In the genomic region with DNA sequence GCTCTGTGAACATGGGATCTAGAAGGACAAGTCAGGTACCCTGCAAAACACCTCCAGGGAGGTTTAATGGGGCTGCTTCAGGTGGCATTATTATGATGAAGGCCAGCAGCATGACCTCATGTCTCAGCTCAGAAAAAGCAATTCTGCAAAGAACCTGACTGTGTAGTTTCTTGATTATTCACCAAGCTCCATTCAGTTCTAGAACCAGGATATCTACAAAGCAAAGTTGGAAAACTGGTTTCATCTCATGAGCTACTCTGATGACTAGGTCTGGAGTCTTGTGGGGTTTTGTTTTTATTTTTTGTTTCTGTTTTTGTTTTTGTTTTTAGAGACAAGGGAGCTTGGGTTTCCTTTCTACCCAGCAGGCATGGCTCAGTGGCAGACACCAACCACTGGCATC, we compare ENCODE assay signal across 15 cellular contexts. TPM values are rescaled to one million over a fixed set of nuclear protein-coding genes. Genes with fewer than 3 reads are reported as not detected.
DNase-seq lines count a peak whose midpoint lies in the region; ATAC-seq and TF ChIP-seq lines count a peak whose summit lies in the region.
"Had no signal": no experiment of that assay in that cellular context is flagged by ENCODE, and none has a peak within 500 bp of the region (broad histone marks: within the 10 kb centered on the region; RNA-seq: fewer than 3 reads in every experiment).

No MANE protein-coding gene starts in this region.

- peak overlapping the region; percentile 26 for H3K27ac Mint-ChIP-seq in activated CD8-positive, alpha-beta memory T cell treated with anti-CD3 and anti-CD28 coated beads, Interleukin-2, amount 10 ng/mL, durations not matched to agents 7 days and 5 days
- H3K27ac Mint-ChIP-seq in stimulated activated effector memory CD8-positive, alpha-beta T cell treated with anti-CD3 and anti-CD28 coated beads, Interleukin-12 subunit alpha, Interleukin-12 subunit beta, amount 100 ng/mL, for 72 hours, result no peak overlapping the region
- no peak overlapping the region for H3K27ac Mint-ChIP-seq in CD8-positive, alpha-beta T cell
- H3K27ac Mint-ChIP-seq in neural progenitor cell, result no peak overlapping the region
- H3K27ac Mint-ChIP-seq: B cell, HFFc6 had no signal

- TF ChIP-seq CTCF in Loucy (conservative IDR thresholded peaks at IDR 0.05; ENCODE audit: low read length) (no peak), neural progenitor cell (IDR thresholded peaks at IDR 0.05) (no peak)
- no peak for TF ChIP-seq CTCF in CD8-positive, alpha-beta T cell (IDR thresholded peaks at IDR 0.05)

- H3K4me1 ChIP-seq in Loucy (ENCODE audit: insufficient read depth, low read length, poor library complexity, severe bottlenecking) (peaks cover 6% of the 10 kb centered on the region), esophagus (ENCODE audit: control insufficient read depth in 2 of 2, insufficient read depth in 2 of 2, low read length in 1 of 2) (peaks cover 4 to 10% of the 10 kb centered on the region in 2 donors), neural progenitor cell (peaks cover 4% of the 10 kb centered on the region)
- H3K4me1 ChIP-seq in CD8-positive, alpha-beta T cell (ENCODE audit: insufficient read depth, low read length), result no peaks in the 10 kb centered on the region

- H3K27ac ChIP-seq in esophagus (ENCODE audit: low read depth in 2 of 2, low read length in 1 of 2), result peak overlapping the region; percentile 69 to 85
- no peak overlapping the region for H3K27ac ChIP-seq in CD8-positive, alpha-beta T cell (ENCODE audit: low read depth, low read length)
- H3K27ac ChIP-seq in neural progenitor cell, result no peak overlapping the region
- H3K27ac ChIP-seq: RWPE1 had no signal

- H3K79me2 ChIP-seq in Loucy (ENCODE audit: insufficient read depth, low read length) (no peaks in the 10 kb centered on the region), neural progenitor cell (ENCODE audit: low read depth) (no peaks in the 10 kb centered on the region)

- no peaks in the 10 kb centered on the region for H3K36me3 Mint-ChIP-seq in activated CD8-positive, alpha-beta memory T cell treated with anti-CD3 and anti-CD28 coated beads, Interleukin-2, amount 10 ng/mL, durations not matched to agents 7 days and 5 days
- H3K36me3 Mint-ChIP-seq in stimulated activated effector memory CD8-positive, alpha-beta T cell treated with anti-CD3 and anti-CD28 coated beads, Interleukin-12 subunit alpha, Interleukin-12 subunit beta, amount 100 ng/mL, for 72 hours, result no peaks in the 10 kb centered on the region
- no peaks in the 10 kb centered on the region for H3K36me3 Mint-ChIP-seq in CD8-positive, alpha-beta T cell
- no peaks in the 10 kb centered on the region for H3K36me3 Mint-ChIP-seq in neural progenitor cell

- H3K27me3 ChIP-seq in Loucy (ENCODE audit: insufficient read depth, low read length, poor library complexity, severe bottlenecking) (no peaks in the 10 kb centered on the region), esophagus (ENCODE audit: control insufficient read depth in 1 of 2, insufficient read depth in 2 of 2, low read length in 2 of 2) (no peaks in the 10 kb centered on the region), neural progenitor cell (no peaks in the 10 kb centered on the region)
- H3K27me3 ChIP-seq in CD8-positive, alpha-beta T cell (ENCODE audit: insufficient read depth, low read length), result no peaks in the 10 kb centered on the region

- intact Hi-C loops in CD8-positive, alpha-beta T cell (cut with DNase I, micrococcal nuclease), result no loop called here

- CTCF ChIA-PET in activated CD8-positive, alpha-beta memory T cell treated with anti-CD3 and anti-CD28 coated beads, Interleukin-2, amount 10 ng/mL, durations not matched to agents 7 days and 5 days (lab: Charles Lee), result interaction anchor here (0.6 to 2.0 kb wide), 13 partner anchors 11 to 520 kb away, joined by 3 to 8 read pairs (median 4); partner anchors contain the start of gene CEP95
- CTCF ChIA-PET in CD8-positive, alpha-beta T cell (lab: Charles Lee), result interaction anchor here (0.7 to 1.5 kb wide), 6 partner anchors 11 to 166 kb away, joined by 3 to 5 read pairs (median 4); no protein-coding TSS in a partner anchor

- H3K4me3 Mint-ChIP-seq in activated CD8-positive, alpha-beta memory T cell treated with anti-CD3 and anti-CD28 coated beads, Interleukin-2, amount 10 ng/mL, durations not matched to agents 7 days and 5 days, result no peak overlapping the region
- H3K4me3 Mint-ChIP-seq in stimulated activated effector memory CD8-positive, alpha-beta T cell treated with anti-CD3 and anti-CD28 coated beads, Interleukin-12 subunit alpha, Interleukin-12 subunit beta, amount 100 ng/mL, for 72 hours, result no peak overlapping the region
- no peak overlapping the region for H3K4me3 Mint-ChIP-seq in CD8-positive, alpha-beta T cell
- no peak overlapping the region for H3K4me3 Mint-ChIP-seq in neural progenitor cell
- H3K4me3 Mint-ChIP-seq: B cell, HFFc6 had no signal

- H3K9ac ChIP-seq in Loucy (ENCODE audit: low read depth, low read length, poor library complexity, severe bottlenecking) (peak overlapping the region; percentile 17), neural progenitor cell (no peak overlapping the region)

- H3K27me3 Mint-ChIP-seq in activated CD8-positive, alpha-beta memory T cell treated with anti-CD3 and anti-CD28 coated beads, Interleukin-2, amount 10 ng/mL, durations not matched to agents 7 days and 5 days, result peaks cover 9% of the 10 kb centered on the region
- H3K27me3 Mint-ChIP-seq in CD8-positive, alpha-beta T cell (ENCODE audit: low read depth), result no peaks in the 10 kb centered on the region
- H3K27me3 Mint-ChIP-seq in neural progenitor cell (ENCODE audit: insufficient read depth, low read depth), result no peaks in the 10 kb centered on the region
- H3K27me3 Mint-ChIP-seq: B cell; CD4-positive, alpha-beta memory T cell had no signal

- ATAC-seq in activated CD8-positive, alpha-beta memory T cell treated with anti-CD3 and anti-CD28 coated beads, Interleukin-2, amount 10 ng/mL, durations not matched to agents 7 days and 5 days, result peak; percentile 43
- peak; percentile 25 for ATAC-seq in stimulated activated effector memory CD8-positive, alpha-beta T cell treated with anti-CD3 and anti-CD28 coated beads, Interleukin-12 subunit alpha, Interleukin-12 subunit beta, amount 100 ng/mL, for 72 hours
- no peak for ATAC-seq in CD8-positive, alpha-beta T cell

- H3K9me3 ChIP-seq in Loucy (ENCODE audit: insufficient read depth, low read depth, low read length) (no peaks in the 10 kb centered on the region), esophagus (ENCODE audit: control insufficient read depth in 2 of 2, insufficient read depth in 1 of 2, low read depth in 1 of 2, low read length in 1 of 2) (no peaks in the 10 kb centered on the region), neural progenitor cell (ENCODE audit: low read depth) (no peaks in the 10 kb centered on the region)
- H3K9me3 ChIP-seq in CD8-positive, alpha-beta T cell (ENCODE audit: low read length), result no peaks in the 10 kb centered on the region

- H4K20me1 ChIP-seq in Loucy (ENCODE audit: insufficient read depth, low read length, poor library complexity, severe bottlenecking) (no peaks in the 10 kb centered on the region), neural progenitor cell (ENCODE audit: low read depth) (no peaks in the 10 kb centered on the region)

- H3K4me2 ChIP-seq in Loucy (ENCODE audit: low read depth, low read length, poor library complexity, severe bottlenecking), result no peak overlapping the region
- H3K4me2 ChIP-seq in neural progenitor cell, result no peak overlapping the region

- DNase-seq in activated CD8-positive, alpha-beta memory T cell treated with anti-CD3 and anti-CD28 coated beads, Interleukin-2, amount 10 ng/mL, durations not matched to agents 7 days and 5 days, result no peak
- DNase-seq in activated CD8-positive, alpha-beta memory T cell treated with anti-CD3 and anti-CD28 coated beads for 24 hours, result no peak
- no peak for DNase-seq in stimulated activated effector memory CD8-positive, alpha-beta T cell treated with anti-CD3 and anti-CD28 coated beads, Interleukin-12 subunit alpha, Interleukin-12 subunit beta, amount 100 ng/mL, for 72 hours (ENCODE audit: low spot score in 2 of 2)
- DNase-seq in LoVo (ENCODE audit: low spot score) (no peak), neural progenitor cell (ENCODE audit: low spot score) (no peak)
- DNase-seq in CD8-positive, alpha-beta T cell, result no peak
- DNase-seq: NCI-H1417 treated with DMSO at 0.1 percent for 48 hours, NCI-H2029 treated with DMSO at 0.1 percent for 48 hours, NCI-H526 treated with DMSO at 0.1 percent for 48 hours had no signal

- H3K4me3 ChIP-seq in Loucy (ENCODE audit: low read length, poor library complexity, severe bottlenecking) (no peak overlapping the region), esophagus (ENCODE audit: low read depth in 1 of 2, low read length in 2 of 2) (no peak overlapping the region), neural progenitor cell (no peak overlapping the region)
- no peak overlapping the region for H3K4me3 ChIP-seq in CD8-positive, alpha-beta T cell (ENCODE audit: low read depth, low read length)

- H3K36me3 ChIP-seq in Loucy (ENCODE audit: insufficient read depth, low read length) (no peaks in the 10 kb centered on the region), esophagus (ENCODE audit: control insufficient read depth in 2 of 2, insufficient read depth in 2 of 2, low read length in 1 of 2) (no peaks in the 10 kb centered on the region), neural progenitor cell (no peaks in the 10 kb centered on the region)
- H3K36me3 ChIP-seq in CD8-positive, alpha-beta T cell (ENCODE audit: insufficient read depth, low read length), result no peaks in the 10 kb centered on the region

- no peaks in the 10 kb centered on the region for H3K9me2 ChIP-seq in Loucy (replicated peaks; ENCODE audit: low read depth, low read length)

- POLR2A ChIA-PET in CD8-positive, alpha-beta T cell (lab: Charles Lee), result no interaction called here

- H3K9me3 Mint-ChIP-seq in activated CD8-positive, alpha-beta memory T cell treated with anti-CD3 and anti-CD28 coated beads, Interleukin-2, amount 10 ng/mL, durations not matched to agents 7 days and 5 days (ENCODE audit: low read depth), result no peaks in the 10 kb centered on the region
- H3K9me3 Mint-ChIP-seq in stimulated activated effector memory CD8-positive, alpha-beta T cell treated with anti-CD3 and anti-CD28 coated beads, Interleukin-12 subunit alpha, Interleukin-12 subunit beta, amount 100 ng/mL, for 72 hours, result no peaks in the 10 kb centered on the region
- H3K9me3 Mint-ChIP-seq in CD8-positive, alpha-beta T cell, result no peaks in the 10 kb centered on the region
- H3K9me3 Mint-ChIP-seq in neural progenitor cell, result no peaks in the 10 kb centered on the region
- H3K9me3 Mint-ChIP-seq: CD4-positive, alpha-beta memory T cell; HFFc6 had no signal

- H2AFZ ChIP-seq in Loucy (ENCODE audit: low read length) (peak overlapping the region; percentile 62; the same call in 1 of the 2 replicates), neural progenitor cell (replicated peaks) (no peak overlapping the region)

- H3F3A ChIP-seq in Loucy (ENCODE audit: low read depth) (no peaks in the 10 kb centered on the region), neural progenitor cell (ENCODE audit: low read depth) (no peaks in the 10 kb centered on the region)

- peaks cover 20% of the 10 kb centered on the region for H3K4me1 Mint-ChIP-seq in activated CD8-positive, alpha-beta memory T cell treated with anti-CD3 and anti-CD28 coated beads, Interleukin-2, amount 10 ng/mL, durations not matched to agents 7 days and 5 days
- H3K4me1 Mint-ChIP-seq in stimulated activated effector memory CD8-positive, alpha-beta T cell treated with anti-CD3 and anti-CD28 coated beads, Interleukin-12 subunit alpha, Interleukin-12 subunit beta, amount 100 ng/mL, for 72 hours, result peaks cover 6% of the 10 kb centered on the region
- peaks cover 4% of the 10 kb centered on the region for H3K4me1 Mint-ChIP-seq in CD8-positive, alpha-beta T cell (ENCODE audit: low read depth)
- H3K4me1 Mint-ChIP-seq in neural progenitor cell, result peaks cover 4% of the 10 kb centered on the region

RNA-seq across cellular contexts. Expression of gene LRRC37A3, which starts 19.0 kb away (rescaled TPM):
- total RNA-seq in activated CD8-positive, alpha-beta memory T cell treated with anti-CD3 and anti-CD28 coated beads, Interleukin-2, amount 10 ng/mL, durations not matched to agents 7 days and 5 days, result 10 to 100 TPM; 12.6 to 22.5 TPM
- 1 to 10 TPM in 1 of 2 donors, under 1 TPM in 1; 0.89 to 7.2 TPM for polyA plus RNA-seq in esophagus
- 1 to 10 TPM; 4.1 to 6.2 TPM for total RNA-seq in CD8-positive, alpha-beta T cell
- total RNA-seq in neural progenitor cell (ENCODE audit: low replicate concordance), result 5.4 and 5.6 TPM in 2 replicates

Comparison
In these comparisons a context has a peak if more than half of its experiments do, and no peak if none do; other contexts are left out.
1. H3K27ac ChIP-seq: peak in esophagus (2 of 2); none in CD8-positive, alpha-beta T cell (single experiment) and neural progenitor cell (single experiment).